In the genomic region with DNA sequence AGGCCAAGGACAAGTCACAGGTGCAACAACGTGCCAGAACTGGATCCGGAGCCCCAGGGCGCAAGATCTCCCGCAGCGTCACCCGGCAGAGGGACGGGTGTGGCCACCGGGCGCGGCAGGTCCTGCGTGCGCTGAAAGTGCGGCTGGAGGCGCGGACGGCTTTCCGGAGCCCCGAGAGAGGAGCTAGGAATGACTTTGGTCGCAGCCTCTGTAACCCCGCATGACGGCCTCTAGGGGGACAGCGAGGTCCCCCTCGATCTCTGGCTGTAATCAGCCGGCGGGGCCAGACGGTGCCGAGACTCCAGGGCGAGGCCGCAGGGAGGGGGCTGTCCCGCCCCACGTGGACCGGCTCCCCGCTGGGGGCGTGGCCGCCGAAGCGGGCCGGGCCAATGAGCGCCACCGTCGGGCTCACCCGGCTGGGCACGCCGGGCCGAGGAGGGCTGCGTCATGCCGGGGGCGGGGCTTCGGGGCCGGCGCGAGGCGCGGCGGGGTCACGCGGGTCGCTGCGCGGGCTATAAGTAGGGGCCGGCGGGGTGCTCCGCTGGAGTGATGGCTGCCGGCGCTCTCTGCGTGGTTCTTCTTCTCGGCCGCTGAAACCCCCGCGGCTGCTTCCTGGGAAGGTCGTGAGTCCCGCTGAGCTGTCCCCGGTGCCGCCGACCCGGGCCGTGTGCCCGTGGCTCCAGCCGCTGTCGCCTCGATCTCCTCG, we compare ENCODE assay signal across 1 cellular context.
TF ChIP-seq lines count a peak whose summit lies in the region.

A gene with protein sequence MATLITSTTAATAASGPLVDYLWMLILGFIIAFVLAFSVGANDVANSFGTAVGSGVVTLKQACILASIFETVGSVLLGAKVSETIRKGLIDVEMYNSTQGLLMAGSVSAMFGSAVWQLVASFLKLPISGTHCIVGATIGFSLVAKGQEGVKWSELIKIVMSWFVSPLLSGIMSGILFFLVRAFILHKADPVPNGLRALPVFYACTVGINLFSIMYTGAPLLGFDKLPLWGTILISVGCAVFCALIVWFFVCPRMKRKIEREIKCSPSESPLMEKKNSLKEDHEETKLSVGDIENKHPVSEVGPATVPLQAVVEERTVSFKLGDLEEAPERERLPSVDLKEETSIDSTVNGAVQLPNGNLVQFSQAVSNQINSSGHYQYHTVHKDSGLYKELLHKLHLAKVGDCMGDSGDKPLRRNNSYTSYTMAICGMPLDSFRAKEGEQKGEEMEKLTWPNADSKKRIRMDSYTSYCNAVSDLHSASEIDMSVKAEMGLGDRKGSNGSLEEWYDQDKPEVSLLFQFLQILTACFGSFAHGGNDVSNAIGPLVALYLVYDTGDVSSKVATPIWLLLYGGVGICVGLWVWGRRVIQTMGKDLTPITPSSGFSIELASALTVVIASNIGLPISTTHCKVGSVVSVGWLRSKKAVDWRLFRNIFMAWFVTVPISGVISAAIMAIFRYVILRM (plus strand): TSS at position 544 of the 706 bp plus-strand sequence. CDS start 890 bp downstream, outside the sequence.

TF ChIP-seq in IMR-90, 13 proteins besides CTCF, POLR2A, EP300 and RAD21:
- TF ChIP-seq CHD1 (IDR thresholded peaks at IDR 0.05; ENCODE audit: low read depth, low read length), result no peak
- TF ChIP-seq FOS (IDR thresholded peaks at IDR 0.05; ENCODE audit: low read depth, low read length), result no peak
- TF ChIP-seq, protein P1, sequence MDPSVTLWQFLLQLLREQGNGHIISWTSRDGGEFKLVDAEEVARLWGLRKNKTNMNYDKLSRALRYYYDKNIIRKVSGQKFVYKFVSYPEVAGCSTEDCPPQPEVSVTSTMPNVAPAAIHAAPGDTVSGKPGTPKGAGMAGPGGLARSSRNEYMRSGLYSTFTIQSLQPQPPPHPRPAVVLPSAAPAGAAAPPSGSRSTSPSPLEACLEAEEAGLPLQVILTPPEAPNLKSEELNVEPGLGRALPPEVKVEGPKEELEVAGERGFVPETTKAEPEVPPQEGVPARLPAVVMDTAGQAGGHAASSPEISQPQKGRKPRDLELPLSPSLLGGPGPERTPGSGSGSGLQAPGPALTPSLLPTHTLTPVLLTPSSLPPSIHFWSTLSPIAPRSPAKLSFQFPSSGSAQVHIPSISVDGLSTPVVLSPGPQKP (IDR thresholded peaks at IDR 0.05; ENCODE audit: borderline replicate concordance, low read depth, low read length), result no peak
- TF ChIP-seq MAFK (IDR thresholded peaks at IDR 0.05; ENCODE audit: low read depth, low read length), result no peak
- TF ChIP-seq, protein P2, sequence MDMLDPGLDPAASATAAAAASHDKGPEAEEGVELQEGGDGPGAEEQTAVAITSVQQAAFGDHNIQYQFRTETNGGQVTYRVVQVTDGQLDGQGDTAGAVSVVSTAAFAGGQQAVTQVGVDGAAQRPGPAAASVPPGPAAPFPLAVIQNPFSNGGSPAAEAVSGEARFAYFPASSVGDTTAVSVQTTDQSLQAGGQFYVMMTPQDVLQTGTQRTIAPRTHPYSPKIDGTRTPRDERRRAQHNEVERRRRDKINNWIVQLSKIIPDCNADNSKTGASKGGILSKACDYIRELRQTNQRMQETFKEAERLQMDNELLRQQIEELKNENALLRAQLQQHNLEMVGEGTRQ (IDR thresholded peaks at IDR 0.05; ENCODE audit: low read depth, low read length), result peak; percentile 91
- TF ChIP-seq BHLHE40 (IDR thresholded peaks at IDR 0.05; ENCODE audit: low read depth, low read length), result peak; percentile 49; the same call in 1 of the 2 replicates
- TF ChIP-seq RFX5 (IDR thresholded peaks at IDR 0.05; ENCODE audit: low read depth, low read length), result no peak
- TF ChIP-seq CEBPB (IDR thresholded peaks at IDR 0.05; ENCODE audit: low read depth, low read length), result no peak
- peak; percentile 88 for TF ChIP-seq MAZ (IDR thresholded peaks at IDR 0.05; ENCODE audit: borderline replicate concordance, low read depth, low read length)
- TF ChIP-seq MXI1 (IDR thresholded peaks at IDR 0.05; ENCODE audit: borderline replicate concordance, low read depth, low read length), result peak; percentile 98
- TF ChIP-seq SMC3 (IDR thresholded peaks at IDR 0.05; ENCODE audit: low read depth, low read length), result peak; percentile 31
- peak; percentile 25; the same call in 1 of the 2 replicates for TF ChIP-seq NFE2L2 (IDR thresholded peaks at IDR 0.05; ENCODE audit: low read depth, low read length)
TF ChIP-seq in IMR-90: peak in this region for 6.
